In the genomic region with DNA sequence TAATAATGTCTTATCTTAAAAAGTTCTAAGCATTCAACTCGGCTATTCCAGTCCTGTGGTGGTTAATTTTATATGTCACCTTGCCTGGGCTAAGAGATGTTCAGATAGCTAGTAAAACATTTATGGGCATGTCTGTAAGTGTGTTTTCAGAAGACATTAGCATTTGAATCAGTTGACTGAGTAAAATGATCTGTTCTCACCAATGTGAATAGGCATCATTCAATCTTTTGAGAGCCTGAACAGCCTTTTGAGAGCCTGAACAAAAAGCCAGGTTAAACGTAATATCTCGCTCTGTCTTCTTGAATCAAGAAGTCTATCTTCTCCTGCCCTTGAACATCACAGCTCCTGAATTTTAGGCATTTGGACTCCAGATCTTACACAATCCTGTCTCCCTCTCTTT, we compare ENCODE assay signal across 21 cellular contexts.
"Had no signal": no experiment of that assay in that cellular context is flagged by ENCODE, and none has a peak within 500 bp of the region (broad histone marks: within the 10 kb centered on the region; RNA-seq: fewer than 3 reads in every experiment).

No MANE protein-coding gene starts in this region.

- ATAC-seq: gastrocnemius medialis; left lung; naive thymus-derived CD4-positive, alpha-beta T cell had no signal

- H3K4me3 ChIP-seq: coronary artery, esophagus squamous epithelium, gastrocnemius medialis, left lung, lung, neural progenitor cell, right atrium auricular region, spleen, thyroid gland had no signal

- DNase-seq: activated CD4-positive, alpha-beta memory T cell treated with anti-CD3 and anti-CD28 coated beads for 36 hours; activated CD4-positive, alpha-beta T cell treated with anti-CD3 and anti-CD28 coated beads for 48 hours; activated naive CD4-positive, alpha-beta T cell treated with Interleukin-2 at 50 U/mL for 16 hours; activated naive CD8-positive, alpha-beta T cell treated with anti-CD3 and anti-CD28 coated beads for 36 hours; activated T-cell treated with anti-CD3 and anti-CD28 coated beads, Interleukin-2, amount 50 U/mL, for 48 hours; cerebellar nuclear complex; endodermal cell; esophagus squamous epithelium; gastrocnemius medialis; hippocampal formation; kidney glomerular epithelial cell; left lung; naive thymus-derived CD4-positive, alpha-beta T cell; spleen; stimulated activated CD4-positive, alpha-beta T cell treated with anti-CD3 and anti-CD28 coated beads, Interleukin-4, amount 100 ng/mL, for 24 hours; stimulated activated naive CD4-positive, alpha-beta T cell treated with Interleukin-2 at 50 U/mL for 16 hours; thyroid gland had no signal
